Comparison of ENCODE assay signal across 14 cellular contexts in genomic region chr7:157405914-157406810, GRCh38.
DNase-seq lines count a peak whose midpoint lies in the region; ATAC-seq and TF ChIP-seq lines count a peak whose summit lies in the region.
"Had no signal": no experiment of that assay in that cellular context is flagged by ENCODE, and none has a peak within 500 bp of the region (broad histone marks: within the 10 kb centered on the region; RNA-seq: fewer than 3 reads in every experiment).

No MANE protein-coding gene starts in this region.

- no peak overlapping the region for H3K9ac ChIP-seq in SK-N-SH

- H3K4me3 ChIP-seq in SK-N-SH (ENCODE audit: low read depth in 2 of 2, low read length in 1 of 2): no peak overlapping the region
- no peak overlapping the region for H3K4me3 ChIP-seq in heart right ventricle
- no peak overlapping the region for H3K4me3 ChIP-seq in gastrocnemius medialis
- no peak overlapping the region for H3K4me3 ChIP-seq in HAP-1
- H3K4me3 ChIP-seq: esophagus squamous epithelium had no signal

- H3K27ac ChIP-seq in SK-N-SH (ENCODE audit: low read depth in 2 of 2, low read length in 1 of 2): peak overlapping the region in 1 of 2 experiments; percentile 39; a peak in 1 of 4 replicates
- peak overlapping the region in 7 of 10 donors; percentile 2 to 72 (median 34) for H3K27ac ChIP-seq in heart right ventricle
- peak overlapping the region; percentile 64 to 81 (median 77) for H3K27ac ChIP-seq in gastrocnemius medialis
- H3K27ac ChIP-seq: esophagus squamous epithelium, HL-60 had no signal

- H3K27me3 ChIP-seq in SK-N-SH (ENCODE audit: insufficient read depth) (no peaks in the 10 kb centered on the region), heart right ventricle (no peaks in the 10 kb centered on the region), gastrocnemius medialis (no peaks in the 10 kb centered on the region), HAP-1 (ENCODE audit: low read depth) (no peaks in the 10 kb centered on the region)
- H3K27me3 ChIP-seq: esophagus squamous epithelium had no signal

- no peak for TF ChIP-seq POLR2A in gastrocnemius medialis (IDR thresholded peaks at IDR 0.05)

- peak; percentile 30 for DNase-seq in DMS53 (lab: John Stamatoyannopoulos, UW)
- no peak for DNase-seq in DMS53 treated with DMSO at 0.1 percent for 48 hours (lab: John Stamatoyannopoulos, UW; ENCODE audit: unreplicated experiment)
- DNase-seq in SK-N-SH: peak; percentile 83
- DNase-seq in heart right ventricle: peak; percentile 50 to 57
- peak; percentile 76 to 89 for DNase-seq in gastrocnemius medialis
- DNase-seq in NCI-H2029 (lab: John Stamatoyannopoulos, UW): no peak
- DNase-seq in HAP-1 (ENCODE audit: low spot score in 2 of 2): no peak
- DNase-seq: ACHN, esophagus squamous epithelium, kidney glomerular epithelial cell, NCI-H1105 treated with DMSO at 0.1 percent for 48 hours, T1000 had no signal

- WGBS in SK-N-SH (ENCODE audit: low lambda C conversion rate): 89% methylated on average over 19 of the region's 32 CpGs
- WGBS in heart right ventricle, 2 donors: 71 to 78% methylated on average over 32 of the region's 32 CpGs

- H3K9me3 ChIP-seq in SK-N-SH (no peaks in the 10 kb centered on the region), heart right ventricle (no peaks in the 10 kb centered on the region), gastrocnemius medialis (no peaks in the 10 kb centered on the region), HAP-1 (no peaks in the 10 kb centered on the region)
- H3K9me3 ChIP-seq: esophagus squamous epithelium had no signal

- ATAC-seq in heart right ventricle: peak; percentile 61 to 81 (median 74)
- ATAC-seq in gastrocnemius medialis: peak; percentile 75 to 84
- ATAC-seq in HG03354 (IDR thresholded peaks at IDR 0.05; ENCODE audit: poor library complexity, severe bottlenecking, unreplicated experiment): no peak

- no peaks in the 10 kb centered on the region for H3K9me2 ChIP-seq in SK-N-SH

- CTCF ChIA-PET in SK-N-SH (lab: Yijun Ruan, JAX): interaction anchor here (0.6 to 5.9 kb wide), 22 partner anchors 8 to 437 kb away, joined by 3 to 56 read pairs (median 4); no protein-coding TSS in a partner anchor

- H3K4me1 ChIP-seq in SK-N-SH (ENCODE audit: control insufficient read depth in 1 of 2, insufficient read depth in 2 of 2, low read depth in 1 of 2, low read length in 1 of 2) (peaks cover 0 to 29% of the 10 kb centered on the region in 2 experiments; a peak in 2 of 4 replicates), heart right ventricle (peaks cover 6 to 33% (median 18%) of the 10 kb centered on the region in 9 donors), gastrocnemius medialis (peaks cover 22 to 29% of the 10 kb centered on the region in 2 donors), HAP-1 (no peaks in the 10 kb centered on the region)
- H3K4me1 ChIP-seq: esophagus squamous epithelium had no signal

- peaks cover 22% of the 10 kb centered on the region; the same call in 1 of the 2 replicates for H3K79me2 ChIP-seq in SK-N-SH (ENCODE audit: insufficient read depth)

- intact Hi-C loops in heart right ventricle (cut with DNase I): no loop called here
- intact Hi-C loops in gastrocnemius medialis (cut with DNase I; ENCODE audit: low total_unique reads): loop anchor here (1.0 to 10.0 kb wide), 6 partner anchors 9 to 764 kb away; partner anchors contain the start of genes RNF32 and UBE3C

- POLR2A ChIA-PET in SK-N-SH (lab: Yijun Ruan, JAX): no interaction called here

- peaks cover 38% of the 10 kb centered on the region for H4K20me1 ChIP-seq in SK-N-SH (ENCODE audit: insufficient read depth)

- TF ChIP-seq EP300 in SK-N-SH (IDR thresholded peaks at IDR 0.05; ENCODE audit: borderline replicate concordance in 1 of 2, low read depth in 1 of 2, low read length in 1 of 2): no peak

- H3K4me2 ChIP-seq in SK-N-SH: no peak overlapping the region

- H2AFZ ChIP-seq in SK-N-SH (ENCODE audit: low read depth): no peak overlapping the region

- H3K36me3 ChIP-seq in SK-N-SH (replicated peaks in 1 of 2; ENCODE audit: control insufficient read depth in 1 of 2, insufficient read depth in 2 of 2, low read length in 1 of 2) (peaks cover 24 to 57% of the 10 kb centered on the region in 2 experiments), heart right ventricle (peaks cover 0 to 86% (median 17%) of the 10 kb centered on the region in 9 donors), gastrocnemius medialis (peaks cover 0 to 13% of the 10 kb centered on the region in 2 donors), HAP-1 (replicated peaks) (no peaks in the 10 kb centered on the region)

- H3F3A ChIP-seq in SK-N-SH (replicated peaks; ENCODE audit: insufficient read depth): peaks cover 16% of the 10 kb centered on the region

- peak; percentile 33; the same call in 1 of the 2 replicates for TF ChIP-seq CTCF in SK-N-SH (IDR thresholded peaks at IDR 0.05)
- peak in 8 of 9 donors; percentile 19 to 61 (median 44) for TF ChIP-seq CTCF in heart right ventricle (IDR thresholded peaks at IDR 0.05)
- peak; percentile 33 to 67 (median 50) for TF ChIP-seq CTCF in gastrocnemius medialis (IDR thresholded peaks at IDR 0.05 in 4 of 5, conservative IDR thresholded peaks at IDR 0.05 in 1 of 5)

- in situ Hi-C loops in gastrocnemius medialis (cut with MboI; ENCODE audit: low sequenced_read_pairs in 4 of 4) (loop anchor here in 1 of 4 donors (25.0 kb wide), 1 partner anchor 144 kb away; no protein-coding TSS in a partner anchor), HAP-1 (cut with MboI; ENCODE audit: low sequenced_read_pairs) (no loop called here)

- TF ChIP-seq RAD21 in SK-N-SH (IDR thresholded peaks at IDR 0.05; ENCODE audit: low read length): peak; percentile 59

TF ChIP-seq in SK-N-SH, 30 proteins besides CTCF, POLR2A, EP300 and RAD21:
- TF ChIP-seq JUND (IDR thresholded peaks at IDR 0.05): no peak
- TF ChIP-seq SMC3 (IDR thresholded peaks at IDR 0.05; ENCODE audit: low read depth, low read length): 0 out of 2 replicates have a peak, but pooled peaks have one; percentile 3

Comparison
In these comparisons a context has a peak if more than half of its experiments do, and no peak if none do; other contexts are left out.
1. DNase-seq: peak in DMS53 (single experiment), SK-N-SH (single experiment), heart right ventricle (2 of 2) and gastrocnemius medialis (2 of 2); none in DMS53 treated with DMSO at 0.1 percent for 48 hours (single experiment), NCI-H2029 (single experiment) and HAP-1 (0 of 2).
2. Peak in every context shown above with its lines, with median percentiles within 50 percentile points of each other: CTCF ChIP-seq.